9 cellular contexts compared by ENCODE assay signal in genomic region chr5:95836544-95836943, GRCh38.
DNase-seq lines count a peak whose midpoint lies in the region; ATAC-seq and TF ChIP-seq lines count a peak whose summit lies in the region.
"Had no signal": no experiment of that assay in that cellular context is flagged by ENCODE, and none has a peak within 500 bp of the region (broad histone marks: within the 10 kb centered on the region; RNA-seq: fewer than 3 reads in every experiment).

No MANE protein-coding gene starts in this region.

- H3K4me2 ChIP-seq in DND-41 (ENCODE audit: insufficient read depth, low read length) = peak overlapping the region; percentile 94
- no peak overlapping the region for H3K4me2 ChIP-seq in parathyroid adenoma (ENCODE audit: low read length)

- peak overlapping the region; percentile 78 for H2AFZ ChIP-seq in DND-41 (ENCODE audit: low read depth, low read length)
- H2AFZ ChIP-seq in parathyroid adenoma = no peak overlapping the region

- no peaks in the 10 kb centered on the region for H3K36me3 Mint-ChIP-seq in activated naive CD8-positive, alpha-beta T cell treated with anti-CD3 and anti-CD28 coated beads, Interleukin-2, amount 50 U/mL, for 24 hours (ENCODE audit: low read depth)

- H3K9me3 ChIP-seq in DND-41 (ENCODE audit: insufficient read depth, low read length, severe bottlenecking) (no peaks in the 10 kb centered on the region), parathyroid adenoma (ENCODE audit: control insufficient read depth, low read length) (no peaks in the 10 kb centered on the region)

- H3K79me2 ChIP-seq in DND-41 (ENCODE audit: insufficient read depth, low read length) (peaks cover 5% of the 10 kb centered on the region), parathyroid adenoma (no peaks in the 10 kb centered on the region)

- DNase-seq in DND-41 = no peak
- DNase-seq in GM20000 (ENCODE audit: low spot score) = peak; percentile 51
- DNase-seq in activated naive CD8-positive, alpha-beta T cell treated with anti-CD3 and anti-CD28 coated beads, Interleukin-2, amount 50 U/mL, for 24 hours = no peak
- no peak for DNase-seq in putamen (ENCODE audit: low spot score)
- no peak for DNase-seq in Ammon's horn (ENCODE audit: low spot score)
- no peak for DNase-seq in 8988T
- DNase-seq: NCI-H2081 had no signal

- no peak for TF ChIP-seq CTCF in DND-41 (IDR thresholded peaks at IDR 0.05; ENCODE audit: borderline replicate concordance, extremely low read depth, low read length, poor library complexity, severe bottlenecking)
- TF ChIP-seq CTCF in GM20000 (IDR thresholded peaks at IDR 0.05; ENCODE audit: extremely low read depth, missing control alignments) = no peak
- no peak for TF ChIP-seq CTCF in parathyroid adenoma (IDR thresholded peaks at IDR 0.05)

- H3K27ac Mint-ChIP-seq in activated naive CD8-positive, alpha-beta T cell treated with anti-CD3 and anti-CD28 coated beads, Interleukin-2, amount 50 U/mL, for 24 hours = no peak overlapping the region

- H3K27me3 ChIP-seq in DND-41 (ENCODE audit: insufficient read depth, low read length, poor library complexity) (no peaks in the 10 kb centered on the region), parathyroid adenoma (ENCODE audit: control insufficient read depth, insufficient read depth, low read length) (no peaks in the 10 kb centered on the region)

- no peaks in the 10 kb centered on the region for H3K27me3 Mint-ChIP-seq in activated naive CD8-positive, alpha-beta T cell treated with anti-CD3 and anti-CD28 coated beads, Interleukin-2, amount 50 U/mL, for 24 hours

- no peaks in the 10 kb centered on the region for H4K20me1 ChIP-seq in DND-41 (ENCODE audit: insufficient read depth, low read length)

- no peaks in the 10 kb centered on the region for H3K36me3 ChIP-seq in DND-41 (ENCODE audit: insufficient read depth, low read length)
- no peaks in the 10 kb centered on the region for H3K36me3 ChIP-seq in parathyroid adenoma (ENCODE audit: control insufficient read depth, insufficient read depth, low read length)

- peak overlapping the region; percentile 21 for H3K4me3 Mint-ChIP-seq in activated naive CD8-positive, alpha-beta T cell treated with anti-CD3 and anti-CD28 coated beads, Interleukin-2, amount 50 U/mL, for 24 hours

- peaks cover 46% of the 10 kb centered on the region for H3K4me1 ChIP-seq in DND-41 (ENCODE audit: insufficient read depth, low read length)
- peaks cover 13% of the 10 kb centered on the region for H3K4me1 ChIP-seq in parathyroid adenoma

- ATAC-seq in DND-41 (ENCODE audit: insufficient read depth, low read depth) (no peak), GM19351 (IDR thresholded peaks at IDR 0.05; ENCODE audit: unreplicated experiment) (no peak)
- no peak for ATAC-seq in activated naive CD8-positive, alpha-beta T cell treated with anti-CD3 and anti-CD28 coated beads, Interleukin-2, amount 50 U/mL, for 24 hours

- H3K27ac ChIP-seq in DND-41 (ENCODE audit: low read length) (peak overlapping the region; percentile 96), parathyroid adenoma (peak overlapping the region; percentile 11)

- peaks cover 60% of the 10 kb centered on the region for H3K4me1 Mint-ChIP-seq in activated naive CD8-positive, alpha-beta T cell treated with anti-CD3 and anti-CD28 coated beads, Interleukin-2, amount 50 U/mL, for 24 hours

- peak overlapping the region; percentile 79 for H3K9ac ChIP-seq in DND-41 (ENCODE audit: low read depth, low read length)
- no peak overlapping the region for H3K9ac ChIP-seq in parathyroid adenoma

- peak overlapping the region in 1 of 2 experiments; percentile 70; a peak in 1 of 4 replicates for H3K4me3 ChIP-seq in DND-41 (ENCODE audit: low read depth in 1 of 2, low read length in 2 of 2)
- H3K4me3 ChIP-seq in parathyroid adenoma (ENCODE audit: low read depth, low read length) = no peak overlapping the region

- no peaks in the 10 kb centered on the region for H3K9me3 Mint-ChIP-seq in activated naive CD8-positive, alpha-beta T cell treated with anti-CD3 and anti-CD28 coated beads, Interleukin-2, amount 50 U/mL, for 24 hours
